In the genomic region with DNA sequence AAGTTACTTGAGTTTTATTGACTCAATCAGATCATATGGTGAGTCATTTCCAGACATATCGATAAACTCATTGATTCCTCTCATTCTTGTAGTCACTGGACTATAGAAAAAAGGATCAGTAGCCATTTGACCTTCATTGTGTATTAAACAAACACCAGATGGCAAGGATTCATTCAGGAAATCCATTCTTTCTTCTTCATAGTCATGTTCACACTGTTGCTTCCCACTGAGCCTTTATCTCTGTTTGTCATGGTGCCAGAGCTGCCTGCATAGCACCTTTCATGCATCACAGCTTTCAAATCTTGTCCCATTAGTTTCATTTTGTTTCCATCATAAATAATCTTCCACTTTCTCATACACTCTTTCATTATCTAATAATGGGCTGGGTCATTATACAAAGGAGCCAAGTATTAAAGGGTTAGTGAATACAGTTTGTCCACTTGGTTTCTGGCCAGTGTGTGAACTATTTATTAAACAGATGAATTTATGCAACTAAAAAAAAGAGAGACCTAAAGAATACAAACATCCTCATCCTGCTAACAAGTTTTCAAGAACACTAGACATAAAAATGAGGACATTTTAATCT, we compare ENCODE assay signal across 17 cellular contexts.
DNase-seq lines count a peak whose midpoint lies in the region; ATAC-seq and TF ChIP-seq lines count a peak whose summit lies in the region.
"Had no signal": no experiment of that assay in that cellular context is flagged by ENCODE, and none has a peak within 500 bp of the region (broad histone marks: within the 10 kb centered on the region; RNA-seq: fewer than 3 reads in every experiment).

No MANE protein-coding gene starts in this region.

- no peaks in the 10 kb centered on the region for H3K9me2 ChIP-seq in hepatocyte (replicated peaks; ENCODE audit: insufficient read depth)

- H3K9me3 ChIP-seq in hepatocyte (ENCODE audit: low read depth): no peaks in the 10 kb centered on the region
- H3K9me3 ChIP-seq: A549, ovary had no signal

- DNase-seq in NCI-H510A treated with DMSO at 0.1 percent for 48 hours (lab: John Stamatoyannopoulos, UW) (peak; percentile 7), NCI-H510A (lab: John Stamatoyannopoulos, UW) (no peak), NCI-H2196 (lab: John Stamatoyannopoulos, UW; ENCODE audit: unreplicated experiment) (peak; percentile 17), cardiac fibroblast (ENCODE audit: low read depth in 2 of 2) (peak; percentile 49 to 69), retinal pigment epithelial cell (ENCODE audit: low read depth) (peak; percentile 11), hepatocyte (ENCODE audit: low spot score) (no peak), amygdala (lab: John Stamatoyannopoulos, UW) (no peak)
- DNase-seq: activated B cell treated with CpG ODN at 0.5 μM for 24 hours; activated naive CD8-positive, alpha-beta T cell treated with anti-CD3 and anti-CD28 coated beads, Interleukin-2, amount 10 ng/mL, durations not matched to agents 7 days and 5 days; cortex of kidney; foreskin keratinocyte; GOT3; midbrain; ovary had no signal

- H3K27ac ChIP-seq in hepatocyte: no peak overlapping the region
- H3K27ac ChIP-seq: A549, foreskin keratinocyte, ovary had no signal

- peaks cover 11% of the 10 kb centered on the region for H3K9me3 Mint-ChIP-seq in stimulated activated memory B cell treated with anti-CD40 and anti-IgM and Interleukin-4, amounts not matched to agents 10 μg/mL and 1 μg/mL and 100 μg/mL, for 72 hours
- H3K9me3 Mint-ChIP-seq: type B pancreatic cell had no signal

- H3K36me3 ChIP-seq in hepatocyte (replicated peaks; ENCODE audit: insufficient read depth, low read depth): no peaks in the 10 kb centered on the region
- H3K36me3 ChIP-seq: ovary had no signal

- no peak overlapping the region for H3K27ac Mint-ChIP-seq in stimulated activated memory B cell treated with anti-CD40 and anti-IgM and Interleukin-4, amounts not matched to agents 10 μg/mL and 1 μg/mL and 100 μg/mL, for 72 hours
- H3K27ac Mint-ChIP-seq: activated B cell treated with CpG ODN at 0.5 μM for 24 hours; activated naive CD8-positive, alpha-beta T cell treated with anti-CD3 and anti-CD28 coated beads, Interleukin-2, amount 10 ng/mL, durations not matched to agents 7 days and 5 days; type B pancreatic cell had no signal

- no peak overlapping the region for H3K4me3 Mint-ChIP-seq in stimulated activated memory B cell treated with anti-CD40 and anti-IgM and Interleukin-4, amounts not matched to agents 10 μg/mL and 1 μg/mL and 100 μg/mL, for 72 hours
- H3K4me3 Mint-ChIP-seq: activated B cell treated with CpG ODN at 0.5 μM for 24 hours; activated naive CD8-positive, alpha-beta T cell treated with anti-CD3 and anti-CD28 coated beads, Interleukin-2, amount 10 ng/mL, durations not matched to agents 7 days and 5 days; type B pancreatic cell had no signal

- no peaks in the 10 kb centered on the region for H3K4me1 Mint-ChIP-seq in stimulated activated memory B cell treated with anti-CD40 and anti-IgM and Interleukin-4, amounts not matched to agents 10 μg/mL and 1 μg/mL and 100 μg/mL, for 72 hours
- H3K4me1 Mint-ChIP-seq: activated B cell treated with CpG ODN at 0.5 μM for 24 hours; activated naive CD8-positive, alpha-beta T cell treated with anti-CD3 and anti-CD28 coated beads, Interleukin-2, amount 10 ng/mL, durations not matched to agents 7 days and 5 days had no signal

- no peaks in the 10 kb centered on the region for H3K27me3 ChIP-seq in hepatocyte
- H3K27me3 ChIP-seq: foreskin keratinocyte, ovary had no signal

- no peaks in the 10 kb centered on the region for H3K79me2 ChIP-seq in hepatocyte

- H2AFZ ChIP-seq in hepatocyte: no peak overlapping the region

- 70% methylated on average over 1 of the region's 1 CpG for WGBS in hepatocyte (ENCODE audit: low lambda C conversion rate, missing lambda C conversion rate)

- no peaks in the 10 kb centered on the region for H3K36me3 Mint-ChIP-seq in stimulated activated memory B cell treated with anti-CD40 and anti-IgM and Interleukin-4, amounts not matched to agents 10 μg/mL and 1 μg/mL and 100 μg/mL, for 72 hours
- H3K36me3 Mint-ChIP-seq: activated naive CD8-positive, alpha-beta T cell treated with anti-CD3 and anti-CD28 coated beads, Interleukin-2, amount 10 ng/mL, durations not matched to agents 7 days and 5 days; type B pancreatic cell had no signal

- ATAC-seq in stimulated activated memory B cell treated with anti-CD40 and anti-IgM and Interleukin-4, amounts not matched to agents 10 μg/mL and 1 μg/mL and 100 μg/mL, for 72 hours: no peak
- ATAC-seq: A549, foreskin keratinocyte had no signal

- no peaks in the 10 kb centered on the region for H3K4me1 ChIP-seq in hepatocyte (ENCODE audit: insufficient read depth)
- H3K4me1 ChIP-seq: A549, foreskin keratinocyte had no signal

- no peak overlapping the region for H3K4me2 ChIP-seq in hepatocyte

- H3K27me3 Mint-ChIP-seq in stimulated activated memory B cell treated with anti-CD40 and anti-IgM and Interleukin-4, amounts not matched to agents 10 μg/mL and 1 μg/mL and 100 μg/mL, for 72 hours: no peaks in the 10 kb centered on the region
- H3K27me3 Mint-ChIP-seq: activated B cell treated with CpG ODN at 0.5 μM for 24 hours; activated naive CD8-positive, alpha-beta T cell treated with anti-CD3 and anti-CD28 coated beads, Interleukin-2, amount 10 ng/mL, durations not matched to agents 7 days and 5 days had no signal

- H4K20me1 ChIP-seq in hepatocyte (ENCODE audit: insufficient read depth, poor library complexity, severe bottlenecking): no peaks in the 10 kb centered on the region

- TF ChIP-seq CTCF in cardiac fibroblast (IDR thresholded peaks at IDR 0.05; ENCODE audit: low read depth, low read length) (no peak), retinal pigment epithelial cell (conservative IDR thresholded peaks at IDR 0.05; ENCODE audit: low read depth, low read length) (no peak), hepatocyte (IDR thresholded peaks at IDR 0.05; ENCODE audit: poor library complexity) (no peak)

- H3K4me3 ChIP-seq in cardiac fibroblast (replicated peaks in 1 of 2; ENCODE audit: low read depth in 2 of 2, low read length in 2 of 2) (no peak overlapping the region), retinal pigment epithelial cell (ENCODE audit: low read length) (no peak overlapping the region), hepatocyte (no peak overlapping the region)
- H3K4me3 ChIP-seq: A549, ovary had no signal

Comparison
In these comparisons a context has a peak if more than half of its experiments do, and no peak if none do; other contexts are left out.
1. DNase-seq: peak in NCI-H510A treated with DMSO at 0.1 percent for 48 hours (single experiment), NCI-H2196 (single experiment), cardiac fibroblast (2 of 2) and retinal pigment epithelial cell (single experiment); none in NCI-H510A (single experiment), hepatocyte (single experiment) and amygdala (0 of 56).